8 cellular contexts compared by ENCODE assay signal in the genomic region with DNA sequence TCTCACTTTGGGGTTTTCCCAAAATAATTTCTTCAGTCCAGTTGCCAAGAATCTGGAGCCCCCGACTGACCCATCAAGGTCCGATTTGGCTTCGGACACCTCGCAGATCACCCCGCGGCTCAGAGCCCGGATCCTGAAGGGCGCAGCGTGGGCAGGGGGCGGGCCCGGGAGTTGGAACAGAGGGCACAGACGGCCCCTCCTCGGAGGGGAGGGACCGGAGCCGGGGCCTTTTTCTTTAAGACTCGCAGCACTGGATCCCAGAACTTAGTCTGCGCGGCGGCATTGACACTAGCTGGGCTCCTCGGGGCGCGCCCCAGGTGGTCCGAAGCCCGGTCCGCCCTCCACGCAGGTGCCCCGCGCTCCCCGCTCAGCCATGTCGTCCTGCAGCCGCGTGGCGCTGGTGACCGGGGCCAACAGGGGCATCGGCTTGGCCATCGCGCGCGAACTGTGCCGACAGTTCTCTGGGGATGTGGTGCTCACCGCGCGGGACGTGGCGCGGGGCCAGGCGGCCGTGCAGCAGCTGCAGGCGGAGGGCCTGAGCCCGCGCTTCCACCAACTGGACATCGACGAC. TPM values are rescaled to one million over a fixed set of nuclear protein-coding genes. Genes with fewer than 3 reads are reported as not detected.
A peak's percentile ranks its signal among the peaks of the same experiment; 100 is the strongest.
DNase-seq lines count a peak whose midpoint lies in the region; FAIRE-seq and TF ChIP-seq lines count a peak whose summit lies in the region.

Gene CBR3 (plus strand): TSS at position 260 of the 571 bp plus-strand sequence. CDS start 114 bp downstream, at position 374.

- H3K4me3 ChIP-seq in A673 (ENCODE audit: low read depth, low read length, poor library complexity, severe bottlenecking) (peak within 1 kb of the TSS; percentile 60), HAP-1 (peak within 1 kb of the TSS; percentile 51), breast epithelium (peak within 1 kb of the TSS; percentile 77 to 95 (median 82)), smooth muscle cell (peak within 1 kb of the TSS; percentile 79)

- H3K4me2 ChIP-seq in smooth muscle cell, result peak within 1 kb of the TSS; percentile 90

- H3K27me3 ChIP-seq in A673 (replicated peaks; ENCODE audit: insufficient read depth, low read depth, low read length, poor library complexity) (no peaks in the 10 kb centered on the region), HAP-1 (ENCODE audit: low read depth) (no peaks in the 10 kb centered on the region), breast epithelium (no peaks in the 10 kb centered on the region), smooth muscle cell (ENCODE audit: low read depth) (peaks cover 21% of the 10 kb centered on the region)

- no peaks in the 10 kb centered on the region for H3K79me2 ChIP-seq in smooth muscle cell (ENCODE audit: low read depth)

- POLR2A ChIA-PET in A673 (lab: Charles Lee; ENCODE audit: low non-redundant PET), result no interaction called here

- peak within 1 kb of the TSS; percentile 24 for H3K9ac ChIP-seq in smooth muscle cell (ENCODE audit: low read depth)

- H3F3A ChIP-seq in smooth muscle cell (ENCODE audit: low read depth), result no peaks in the 10 kb centered on the region

- no peaks in the 10 kb centered on the region for H3K9me3 ChIP-seq in A673 (ENCODE audit: low read depth, low read length, poor library complexity, severe bottlenecking)
- H3K9me3 ChIP-seq in HAP-1, result no peaks in the 10 kb centered on the region
- no peaks in the 10 kb centered on the region for H3K9me3 ChIP-seq in breast epithelium
- H3K9me3 ChIP-seq in smooth muscle cell (replicated peaks; ENCODE audit: low read depth), result no peaks in the 10 kb centered on the region

- in situ Hi-C loops in HAP-1 (cut with MboI; ENCODE audit: low sequenced_read_pairs), result no loop called here

- TF ChIP-seq POLR2A in breast epithelium (IDR thresholded peaks at IDR 0.05), result no peak

- DNase-seq in A673 (ENCODE audit: low spot score) (peak; percentile 77), HAP-1 (ENCODE audit: low spot score in 2 of 2) (peak in 1 of 2 experiments; percentile 70), T-helper 9 cell (peak; percentile 34), breast epithelium (ENCODE audit: low spot score in 2 of 2) (peak in 1 of 2 donors; percentile 48), iris pigment epithelial cell (ENCODE audit: low read depth) (peak; percentile 55), smooth muscle cell (lab: John Stamatoyannopoulos, UW; ENCODE audit: unreplicated experiment) (no peak), NCI-H187 treated with DMSO at 0.1 percent for 48 hours (lab: John Stamatoyannopoulos, UW) (no peak), D721Med (ENCODE audit: insufficient read length, low spot score) (no peak)

- H3K36me3 ChIP-seq in A673 (ENCODE audit: insufficient read depth, low read length, poor library complexity, severe bottlenecking) (no peaks in the 10 kb centered on the region), HAP-1 (replicated peaks) (no peaks in the 10 kb centered on the region), breast epithelium (no peaks in the 10 kb centered on the region), smooth muscle cell (ENCODE audit: low read depth) (no peaks in the 10 kb centered on the region)

- WGBS in smooth muscle cell (ENCODE audit: low lambda C conversion rate), result 3% methylated on average over 50 of the region's 53 CpGs

- H3K4me1 ChIP-seq in A673 (ENCODE audit: insufficient read depth, low read length, poor library complexity, severe bottlenecking), result peaks cover 15% of the 10 kb centered on the region
- H3K4me1 ChIP-seq in HAP-1, result peaks cover 13% of the 10 kb centered on the region
- H3K4me1 ChIP-seq in breast epithelium, result no peaks in the 10 kb centered on the region
- H3K4me1 ChIP-seq in smooth muscle cell (ENCODE audit: low read depth), result peaks cover 11% of the 10 kb centered on the region

- no peaks in the 10 kb centered on the region for H4K20me1 ChIP-seq in smooth muscle cell (ENCODE audit: low read depth)

- intact Hi-C loops in A673 (cut with micrococcal nuclease; ENCODE audit: unreplicated experiment) (loop anchor here (5.0 kb wide), 1 partner anchor 792 kb away; no protein-coding TSS in a partner anchor), breast epithelium (cut with DNase I; ENCODE audit: low total_unique reads) (no loop called here)

- FAIRE-seq in D721Med (lab: Jason Lieb, UNC), result no peak

- H2AFZ ChIP-seq in smooth muscle cell (ENCODE audit: low read depth), result peak within 1 kb of the TSS; percentile 97

- no TSS peak for BruUV-seq in A673 (replicated peaks; lab: Mats Ljungman, UMichigan)

- peak within 1 kb of the TSS; percentile 76 for H3K27ac ChIP-seq in A673 (ENCODE audit: low read depth, low read length, poor library complexity, severe bottlenecking)
- peak within 1 kb of the TSS; percentile 85 to 93 for H3K27ac ChIP-seq in breast epithelium
- H3K27ac ChIP-seq in smooth muscle cell (ENCODE audit: low read depth), result peak within 1 kb of the TSS; percentile 7

- TF ChIP-seq CTCF in A673 (conservative IDR thresholded peaks at IDR 0.05; ENCODE audit: low read depth, low read length), result no peak
- no peak for TF ChIP-seq CTCF in breast epithelium (IDR thresholded peaks at IDR 0.05)
- TF ChIP-seq CTCF in smooth muscle cell (IDR thresholded peaks at IDR 0.05; ENCODE audit: borderline replicate concordance, insufficient read depth, poor library complexity, severe bottlenecking), result no peak
- no peak for TF ChIP-seq CTCF in D721Med (IDR thresholded peaks at IDR 0.05; ENCODE audit: insufficient read depth, missing control alignments)

- CTCF ChIA-PET in A673 (lab: Charles Lee), result interaction anchor here (1.1 kb wide), 1 partner anchor 9 kb away, joined by 3 read pairs; no protein-coding TSS in a partner anchor

RNA-seq across cellular contexts. Expression of gene CBR3, which starts in this region (rescaled TPM):
- total RNA-seq in A673 (2021) (12.3 and 15.5 TPM in 2 replicates), breast epithelium (10 to 100 TPM; 15.7 to 29.0 (median 22.1) TPM), smooth muscle cell (3.3 and 3.5 TPM in 2 replicates)
- 0.78 and 2.9 TPM in 2 replicates for polyA plus RNA-seq in smooth muscle cell

Comparison
In these comparisons a context has a peak if more than half of its experiments do, and no peak if none do; other contexts are left out.
1. DNase-seq: peak in A673 (single experiment), T-helper 9 cell (single experiment) and iris pigment epithelial cell (single experiment); none in smooth muscle cell (single experiment), NCI-H187 treated with DMSO at 0.1 percent for 48 hours (single experiment) and D721Med (single experiment).
2. H3K27ac ChIP-seq: peak in every context shown above with its lines; median percentile 89 in breast epithelium; 76 in A673; 7 in smooth muscle cell.
3. Peak in every context shown above with its lines, with median percentiles within 50 percentile points of each other: H3K4me3 ChIP-seq.